21 cellular contexts compared by ENCODE assay signal in genomic region chr19:18865106-18865972, GRCh38. TPM values are rescaled to one million over a fixed set of nuclear protein-coding genes. Genes with fewer than 3 reads are reported as not detected.
"Had no signal": no experiment of that assay in that cellular context is flagged by ENCODE, and none has a peak within 500 bp of the region (broad histone marks: within the 10 kb centered on the region; RNA-seq: fewer than 3 reads in every experiment).

No MANE protein-coding gene starts in this region.

- H3K27me3 Mint-ChIP-seq: activated naive CD8-positive, alpha-beta T cell treated with anti-CD3 and anti-CD28 coated beads, Interleukin-2, amount 10 ng/mL, durations not matched to agents 7 days and 5 days; activated T-helper 17 cell treated with anti-CD3 and anti-CD28 coated beads, Interleukin-2, amount 50 U/mL, for 72 hours; naive thymus-derived CD4-positive, alpha-beta T cell; T-cell had no signal

- H3K9me3 Mint-ChIP-seq: activated naive CD8-positive, alpha-beta T cell treated with anti-CD3 and anti-CD28 coated beads, Interleukin-2, amount 10 ng/mL, durations not matched to agents 7 days and 5 days; activated T-helper 17 cell treated with anti-CD3 and anti-CD28 coated beads, Interleukin-2, amount 50 U/mL, for 72 hours; neural progenitor cell; T-cell had no signal

- H3K4me1 ChIP-seq: neural progenitor cell, prostate gland had no signal

- H3K27ac ChIP-seq: neural progenitor cell, prostate gland, upper lobe of left lung had no signal

- H3K27ac Mint-ChIP-seq: activated CD8-positive, alpha-beta T cell treated with anti-CD3 and anti-CD28 coated beads, Interleukin-2, amount 10 ng/mL, durations not matched to agents 7 days and 5 days; activated naive CD8-positive, alpha-beta T cell treated with anti-CD3 and anti-CD28 coated beads, Interleukin-2, amount 10 ng/mL, durations not matched to agents 7 days and 5 days; activated T-helper 17 cell treated with anti-CD3 and anti-CD28 coated beads, Interleukin-2, amount 50 U/mL, for 72 hours; neural progenitor cell; T-cell had no signal

- H3K4me1 Mint-ChIP-seq: activated naive CD8-positive, alpha-beta T cell treated with anti-CD3 and anti-CD28 coated beads, Interleukin-2, amount 10 ng/mL, durations not matched to agents 7 days and 5 days; activated T-helper 17 cell treated with anti-CD3 and anti-CD28 coated beads, Interleukin-2, amount 50 U/mL, for 72 hours had no signal

- DNase-seq: activated CD4-positive, alpha-beta T cell treated with anti-CD3 and anti-CD28 coated beads for 1 hour; activated CD4-positive, alpha-beta T cell treated with anti-CD3 and anti-CD28 coated beads, Interleukin-2, amount 50 U/mL, for 1 hour; activated CD8-positive, alpha-beta T cell treated with anti-CD3 and anti-CD28 coated beads, Interleukin-2, amount 10 ng/mL, durations not matched to agents 7 days and 5 days; activated naive CD4-positive, alpha-beta T cell; activated naive CD8-positive, alpha-beta T cell treated with anti-CD3 and anti-CD28 coated beads, Interleukin-2, amount 10 ng/mL, durations not matched to agents 7 days and 5 days; amniotic stem cell; cortex of kidney; foreskin fibroblast; glutamatergic neuron; hippocampal formation; naive thymus-derived CD4-positive, alpha-beta T cell; stimulated activated CD4-positive, alpha-beta T cell treated with anti-CD3 and anti-CD28 coated beads, Interleukin-4, amount 100 ng/mL, for 24 hours; stimulated activated naive CD8-positive, alpha-beta T cell treated with anti-CD3 and anti-CD28 coated beads, Interleukin-15, Interleukin-2, amounts not matched to agents 100 U/mL and 50 U/mL, for 24 hours; T-cell had no signal

- H3K4me3 ChIP-seq: neural progenitor cell, prostate gland, upper lobe of left lung had no signal

- H3K4me3 Mint-ChIP-seq: activated CD8-positive, alpha-beta T cell treated with anti-CD3 and anti-CD28 coated beads, Interleukin-2, amount 10 ng/mL, durations not matched to agents 7 days and 5 days; activated naive CD8-positive, alpha-beta T cell treated with anti-CD3 and anti-CD28 coated beads, Interleukin-2, amount 10 ng/mL, durations not matched to agents 7 days and 5 days; activated T-helper 17 cell treated with anti-CD3 and anti-CD28 coated beads, Interleukin-2, amount 50 U/mL, for 72 hours; naive thymus-derived CD4-positive, alpha-beta T cell; neural progenitor cell; T-cell had no signal

- H2AFZ ChIP-seq: neural progenitor cell had no signal

- H3K9ac ChIP-seq: neural progenitor cell had no signal

- H3K4me2 ChIP-seq: neural progenitor cell had no signal

- H3K27me3 ChIP-seq: neural progenitor cell had no signal

- FAIRE-seq: bronchial epithelial cell, TTC549 had no signal

- H3K36me3 ChIP-seq: neural progenitor cell had no signal

- H3K9me3 ChIP-seq: prostate gland, upper lobe of left lung had no signal

RNA-seq across cellular contexts. Expression of gene CERS1, which starts 30.6 kb away (rescaled TPM):
- total RNA-seq: activated CD8-positive, alpha-beta T cell treated with anti-CD3 and anti-CD28 coated beads, Interleukin-2, amount 10 ng/mL, durations not matched to agents 7 days and 5 days; activated naive CD8-positive, alpha-beta T cell treated with anti-CD3 and anti-CD28 coated beads, Interleukin-2, amount 10 ng/mL, durations not matched to agents 7 days and 5 days; activated T-helper 17 cell treated with anti-CD3 and anti-CD28 coated beads, Interleukin-2, amount 50 U/mL, for 72 hours; naive thymus-derived CD4-positive, alpha-beta T cell; subcutaneous adipose tissue had no signal
- polyA plus RNA-seq: naive thymus-derived CD4-positive, alpha-beta T cell had no signal
